In the genomic region with DNA sequence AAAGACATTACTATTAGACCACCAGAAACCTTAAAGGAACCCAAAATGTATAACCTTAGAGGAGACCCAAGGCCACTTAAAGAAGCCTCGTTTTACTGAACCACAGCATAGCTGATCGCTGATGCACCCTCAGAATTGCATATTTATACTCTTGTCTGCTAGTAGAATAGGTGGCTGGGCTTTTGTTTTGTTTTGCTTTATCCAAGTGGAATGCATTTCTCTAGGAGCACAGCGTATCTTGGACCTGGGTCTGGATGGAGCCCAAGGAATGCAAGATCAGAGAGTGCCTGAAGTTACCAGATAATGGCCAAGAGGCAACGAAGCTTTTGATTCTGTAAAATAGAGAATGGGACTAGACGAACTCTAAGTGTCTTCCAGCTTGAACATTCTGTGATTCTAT, we compare ENCODE assay signal across 17 cellular contexts.
A peak's percentile ranks its signal among the peaks of the same experiment; 100 is the strongest.
DNase-seq lines count a peak whose midpoint lies in the region; ATAC-seq, FAIRE-seq and TF ChIP-seq lines count a peak whose summit lies in the region.
"Had no signal": no experiment of that assay in that cellular context is flagged by ENCODE, and none has a peak within 500 bp of the region (broad histone marks: within the 10 kb centered on the region; RNA-seq: fewer than 3 reads in every experiment).

No MANE protein-coding gene starts in this region.

- peak overlapping the region; percentile 91 for H3K27ac ChIP-seq in mesenchymal stem cell (ENCODE audit: low read length, poor library complexity, severe bottlenecking)
- no peak overlapping the region for H3K27ac ChIP-seq in colonic mucosa

- peak; percentile 38 for DNase-seq in AG08395 (ENCODE audit: low spot score)
- DNase-seq in H54 (ENCODE audit: insufficient read length, low spot score): no peak
- peak; percentile 94 for DNase-seq in amniotic epithelial cell (ENCODE audit: low read depth)
- peak; percentile 53 for DNase-seq in mesenchymal stem cell
- DNase-seq in natural killer cell treated with Interleukin-12 subunit alpha and Interleukin-12 subunit beta and Interleukin-15 and Interleukin-18, amount 100 ng/mL, for 72 hours (ENCODE audit: low spot score): no peak
- DNase-seq in colonic mucosa: no peak
- no peak for DNase-seq in WTC11 (ENCODE audit: low spot score)
- DNase-seq: activated CD4-positive, alpha-beta memory T cell treated with anti-CD3 and anti-CD28 coated beads for 36 hours; activated T-cell treated with anti-CD3 and anti-CD28 coated beads, Interleukin-2, amount 50 U/mL, for 72 hours; BE2C; hippocampal formation; Kasumi-1; NCI-H146 had no signal

- no peak overlapping the region for H2BK120ac ChIP-seq in mesenchymal stem cell (ENCODE audit: low read depth, low read length)

- H3K9me3 ChIP-seq in mesenchymal stem cell (ENCODE audit: control insufficient read depth, low read length): no peaks in the 10 kb centered on the region
- no peaks in the 10 kb centered on the region for H3K9me3 ChIP-seq in colonic mucosa
- H3K9me3 ChIP-seq: BE2C had no signal

- no peaks in the 10 kb centered on the region for H3K36me3 Mint-ChIP-seq in natural killer cell treated with Interleukin-12 subunit alpha and Interleukin-12 subunit beta and Interleukin-15 and Interleukin-18, amount 100 ng/mL, for 72 hours
- no peaks in the 10 kb centered on the region for H3K36me3 Mint-ChIP-seq in WTC11
- H3K36me3 Mint-ChIP-seq: activated CD4-positive, alpha-beta memory T cell treated with anti-CD3 and anti-CD28 coated beads for 36 hours; stimulated activated memory B cell treated with anti-CD40 and anti-IgM and Interleukin-4, amounts not matched to agents 10 μg/mL and 1 μg/mL and 100 μg/mL, for 72 hours had no signal

- H2BK12ac ChIP-seq in mesenchymal stem cell (ENCODE audit: low read length in 2 of 2): no peak overlapping the region

- POLR2A ChIA-PET in WTC11 (lab: Charles Lee): no interaction called here

- H3K4me1 Mint-ChIP-seq in natural killer cell treated with Interleukin-12 subunit alpha and Interleukin-12 subunit beta and Interleukin-15 and Interleukin-18, amount 100 ng/mL, for 72 hours (ENCODE audit: low read depth in 2 of 2): peaks cover 3 to 5% of the 10 kb centered on the region in 2 donors
- peaks cover 4% of the 10 kb centered on the region; the same call in 1 of the 2 replicates for H3K4me1 Mint-ChIP-seq in WTC11

- H3K4me1 ChIP-seq in mesenchymal stem cell (ENCODE audit: control insufficient read depth, insufficient read depth, low read depth, low read length) (peaks cover 4% of the 10 kb centered on the region), colonic mucosa (no peaks in the 10 kb centered on the region)
- H3K4me1 ChIP-seq: BE2C had no signal

- no peaks in the 10 kb centered on the region for H3K79me1 ChIP-seq in mesenchymal stem cell (replicated peaks; ENCODE audit: low read length, poor library complexity, severe bottlenecking)

- H3K4me2 ChIP-seq in mesenchymal stem cell (ENCODE audit: low read length, poor library complexity, severe bottlenecking): no peak overlapping the region

- FAIRE-seq in H54 (lab: Jason Lieb, UNC): peak; percentile 84
- FAIRE-seq: TTC549 had no signal

- H3K14ac ChIP-seq in mesenchymal stem cell (ENCODE audit: low read length in 2 of 2): no peak overlapping the region

- H3K4ac ChIP-seq in mesenchymal stem cell (ENCODE audit: low read depth in 1 of 2, low read length in 2 of 2): no peak overlapping the region

- TF ChIP-seq POLR2A in H54 (IDR thresholded peaks at IDR 0.05; ENCODE audit: low read depth, low read length): no peak

- H2AFZ ChIP-seq in mesenchymal stem cell (ENCODE audit: low read depth, low read length): no peak overlapping the region

- no peak for ATAC-seq in natural killer cell treated with Interleukin-12 subunit alpha and Interleukin-12 subunit beta and Interleukin-15 and Interleukin-18, amount 100 ng/mL, for 72 hours
- ATAC-seq in WTC11: no peak
- ATAC-seq in GM21528 (IDR thresholded peaks at IDR 0.05; ENCODE audit: low FRiP score, unreplicated experiment): no peak
- ATAC-seq: activated T-cell treated with anti-CD3 and anti-CD28 coated beads, Interleukin-2, amount 50 U/mL, for 72 hours; esophagus mucosa; stimulated activated memory B cell treated with anti-CD40 and anti-IgM and Interleukin-4, amounts not matched to agents 10 μg/mL and 1 μg/mL and 100 μg/mL, for 72 hours had no signal

- no peaks in the 10 kb centered on the region for H3K9me3 Mint-ChIP-seq in natural killer cell treated with Interleukin-12 subunit alpha and Interleukin-12 subunit beta and Interleukin-15 and Interleukin-18, amount 100 ng/mL, for 72 hours
- H3K9me3 Mint-ChIP-seq in WTC11: no peaks in the 10 kb centered on the region
- H3K9me3 Mint-ChIP-seq: activated CD4-positive, alpha-beta memory T cell treated with anti-CD3 and anti-CD28 coated beads for 36 hours; activated T-cell treated with anti-CD3 and anti-CD28 coated beads, Interleukin-2, amount 50 U/mL, for 72 hours; stimulated activated memory B cell treated with anti-CD40 and anti-IgM and Interleukin-4, amounts not matched to agents 10 μg/mL and 1 μg/mL and 100 μg/mL, for 72 hours had no signal

- H3K27ac Mint-ChIP-seq in natural killer cell treated with Interleukin-12 subunit alpha and Interleukin-12 subunit beta and Interleukin-15 and Interleukin-18, amount 100 ng/mL, for 72 hours: no peak overlapping the region
- no peak overlapping the region for H3K27ac Mint-ChIP-seq in WTC11
- H3K27ac Mint-ChIP-seq: activated CD4-positive, alpha-beta memory T cell treated with anti-CD3 and anti-CD28 coated beads for 36 hours; activated T-cell treated with anti-CD3 and anti-CD28 coated beads, Interleukin-2, amount 50 U/mL, for 72 hours; stimulated activated memory B cell treated with anti-CD40 and anti-IgM and Interleukin-4, amounts not matched to agents 10 μg/mL and 1 μg/mL and 100 μg/mL, for 72 hours had no signal

- H3K4me3 Mint-ChIP-seq in natural killer cell treated with Interleukin-12 subunit alpha and Interleukin-12 subunit beta and Interleukin-15 and Interleukin-18, amount 100 ng/mL, for 72 hours: no peak overlapping the region
- H3K4me3 Mint-ChIP-seq in WTC11: no peak overlapping the region
- H3K4me3 Mint-ChIP-seq: activated CD4-positive, alpha-beta memory T cell treated with anti-CD3 and anti-CD28 coated beads for 36 hours; activated T-cell treated with anti-CD3 and anti-CD28 coated beads, Interleukin-2, amount 50 U/mL, for 72 hours; stimulated activated memory B cell treated with anti-CD40 and anti-IgM and Interleukin-4, amounts not matched to agents 10 μg/mL and 1 μg/mL and 100 μg/mL, for 72 hours had no signal

- no peak overlapping the region for H2AK5ac ChIP-seq in mesenchymal stem cell (ENCODE audit: low read length, severe bottlenecking)

- H3K9ac ChIP-seq in mesenchymal stem cell (ENCODE audit: low read length) (no peak overlapping the region), colonic mucosa (ENCODE audit: low read depth in 2 of 2, low read length in 2 of 2) (no peak overlapping the region)

- no peak overlapping the region for H3K18ac ChIP-seq in mesenchymal stem cell (ENCODE audit: low read depth in 1 of 2, low read length in 2 of 2)

- H3K4me3 ChIP-seq in mesenchymal stem cell (ENCODE audit: insufficient read depth in 1 of 2, low read depth in 1 of 2, low read length in 2 of 2) (no peak overlapping the region), colonic mucosa (no peak overlapping the region)

- WGBS in mesenchymal stem cell: 45% methylated on average over 4 of the region's 5 CpGs

- H3K27me3 ChIP-seq in mesenchymal stem cell (ENCODE audit: control insufficient read depth in 1 of 2, insufficient read depth in 1 of 2, low read length in 2 of 2) (no peaks in the 10 kb centered on the region), colonic mucosa (no peaks in the 10 kb centered on the region)
- H3K27me3 ChIP-seq: BE2C had no signal

- CTCF ChIA-PET in WTC11 (lab: Charles Lee): interaction anchor here (1.5 kb wide), 1 partner anchor 23 kb away, joined by 3 read pairs; no protein-coding TSS in a partner anchor

- H2BK5ac ChIP-seq in mesenchymal stem cell (ENCODE audit: low read depth, low read length, poor library complexity, severe bottlenecking): no peak overlapping the region

- no peaks in the 10 kb centered on the region for H3K36me3 ChIP-seq in mesenchymal stem cell (ENCODE audit: control insufficient read depth in 1 of 2, insufficient read depth in 2 of 2, low read depth in 1 of 2, low read length in 2 of 2)
- no peaks in the 10 kb centered on the region for H3K36me3 ChIP-seq in colonic mucosa
- H3K36me3 ChIP-seq: BE2C had no signal

- H2BK15ac ChIP-seq in mesenchymal stem cell (ENCODE audit: low read depth, poor library complexity, severe bottlenecking): no peak overlapping the region

- intact Hi-C loops in colonic mucosa (cut with DNase I): loop anchor here (10.0 kb wide), 2 partner anchors 176 to 246 kb away; no protein-coding TSS in a partner anchor

- no peak overlapping the region for H4K8ac ChIP-seq in mesenchymal stem cell (ENCODE audit: low read length)

- no peak for TF ChIP-seq CTCF in colonic mucosa (IDR thresholded peaks at IDR 0.05)
- no peak for TF ChIP-seq CTCF in WTC11 (IDR thresholded peaks at IDR 0.05)

- H3K27me3 Mint-ChIP-seq in natural killer cell treated with Interleukin-12 subunit alpha and Interleukin-12 subunit beta and Interleukin-15 and Interleukin-18, amount 100 ng/mL, for 72 hours: no peaks in the 10 kb centered on the region
- H3K27me3 Mint-ChIP-seq in WTC11 (ENCODE audit: low read depth): no peaks in the 10 kb centered on the region
- H3K27me3 Mint-ChIP-seq: activated CD4-positive, alpha-beta memory T cell treated with anti-CD3 and anti-CD28 coated beads for 36 hours; stimulated activated memory B cell treated with anti-CD40 and anti-IgM and Interleukin-4, amounts not matched to agents 10 μg/mL and 1 μg/mL and 100 μg/mL, for 72 hours had no signal

- no peak overlapping the region for H3K23ac ChIP-seq in mesenchymal stem cell (ENCODE audit: low read length in 2 of 2)

- H4K91ac ChIP-seq in mesenchymal stem cell (ENCODE audit: low read length): no peak overlapping the region

TF ChIP-seq in WTC11, 78 proteins besides CTCF, POLR2A, EP300 and RAD21:
- TF ChIP-seq, protein P1, sequence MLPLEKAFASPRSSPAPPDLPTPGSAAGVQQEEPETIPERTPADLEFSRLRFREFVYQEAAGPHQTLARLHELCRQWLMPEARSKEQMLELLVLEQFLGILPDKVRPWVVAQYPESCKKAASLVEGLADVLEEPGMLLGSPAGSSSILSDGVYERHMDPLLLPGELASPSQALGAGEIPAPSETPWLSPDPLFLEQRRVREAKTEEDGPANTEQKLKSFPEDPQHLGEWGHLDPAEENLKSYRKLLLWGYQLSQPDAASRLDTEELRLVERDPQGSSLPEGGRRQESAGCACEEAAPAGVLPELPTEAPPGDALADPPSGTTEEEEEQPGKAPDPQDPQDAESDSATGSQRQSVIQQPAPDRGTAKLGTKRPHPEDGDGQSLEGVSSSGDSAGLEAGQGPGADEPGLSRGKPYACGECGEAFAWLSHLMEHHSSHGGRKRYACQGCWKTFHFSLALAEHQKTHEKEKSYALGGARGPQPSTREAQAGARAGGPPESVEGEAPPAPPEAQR (CRISPR knock-in tag; IDR thresholded peaks at IDR 0.05): no peak

Comparison
In these comparisons a context has a peak if more than half of its experiments do, and no peak if none do; other contexts are left out.
1. DNase-seq: peak in AG08395 (single experiment), amniotic epithelial cell (single experiment) and mesenchymal stem cell (single experiment); none in H54 (single experiment), natural killer cell treated with Interleukin-12 subunit alpha and Interleukin-12 subunit beta and Interleukin-15 and Interleukin-18, amount 100 ng/mL, for 72 hours (single experiment), colonic mucosa (single experiment) and WTC11 (single experiment).